1 cellular context compared by ENCODE assay signal in the genomic region with DNA sequence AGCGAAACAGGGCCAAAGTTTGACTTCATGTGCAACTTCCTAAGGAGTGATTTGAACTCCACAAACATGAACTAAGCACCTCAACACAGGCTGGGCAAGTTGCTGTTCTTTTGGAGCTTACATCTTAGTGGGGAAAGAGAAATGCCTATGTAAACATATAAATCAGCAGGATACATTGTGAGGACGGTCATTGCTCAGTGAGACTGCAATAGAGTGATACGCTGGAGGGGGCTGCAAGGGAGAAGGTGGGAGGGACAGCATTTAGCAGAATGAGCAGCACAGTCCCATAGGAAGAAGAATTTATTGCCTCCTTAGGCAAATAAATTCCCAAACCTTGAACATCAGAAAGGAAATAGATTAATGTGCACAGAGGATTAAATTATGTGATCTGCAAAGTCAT.
TF ChIP-seq lines count a peak whose summit lies in the region.

No MANE protein-coding gene starts in this region.

TF ChIP-seq in IMR-90, 13 proteins besides CTCF, POLR2A, EP300 and RAD21:
- TF ChIP-seq ELK1 (IDR thresholded peaks at IDR 0.05; ENCODE audit: borderline replicate concordance, low read depth, low read length) = no peak
- TF ChIP-seq SMC3 (IDR thresholded peaks at IDR 0.05; ENCODE audit: low read depth, low read length) = no peak
- TF ChIP-seq, protein P1, sequence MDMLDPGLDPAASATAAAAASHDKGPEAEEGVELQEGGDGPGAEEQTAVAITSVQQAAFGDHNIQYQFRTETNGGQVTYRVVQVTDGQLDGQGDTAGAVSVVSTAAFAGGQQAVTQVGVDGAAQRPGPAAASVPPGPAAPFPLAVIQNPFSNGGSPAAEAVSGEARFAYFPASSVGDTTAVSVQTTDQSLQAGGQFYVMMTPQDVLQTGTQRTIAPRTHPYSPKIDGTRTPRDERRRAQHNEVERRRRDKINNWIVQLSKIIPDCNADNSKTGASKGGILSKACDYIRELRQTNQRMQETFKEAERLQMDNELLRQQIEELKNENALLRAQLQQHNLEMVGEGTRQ (IDR thresholded peaks at IDR 0.05; ENCODE audit: low read depth, low read length) = no peak
- no peak for TF ChIP-seq NFE2L2 (IDR thresholded peaks at IDR 0.05; ENCODE audit: low read depth, low read length)
- no peak for TF ChIP-seq MAZ (IDR thresholded peaks at IDR 0.05; ENCODE audit: borderline replicate concordance, low read depth, low read length)
- no peak for TF ChIP-seq RFX5 (IDR thresholded peaks at IDR 0.05; ENCODE audit: low read depth, low read length)
- no peak for TF ChIP-seq CHD1 (IDR thresholded peaks at IDR 0.05; ENCODE audit: low read depth, low read length)
- TF ChIP-seq CEBPB (IDR thresholded peaks at IDR 0.05; ENCODE audit: low read depth, low read length) = no peak
- no peak for TF ChIP-seq MAFK (IDR thresholded peaks at IDR 0.05; ENCODE audit: low read depth, low read length)
- no peak for TF ChIP-seq BHLHE40 (IDR thresholded peaks at IDR 0.05; ENCODE audit: low read depth, low read length)
- TF ChIP-seq RCOR1 (IDR thresholded peaks at IDR 0.05; ENCODE audit: insufficient replicate concordance, low read length) = no peak
- TF ChIP-seq MXI1 (IDR thresholded peaks at IDR 0.05; ENCODE audit: borderline replicate concordance, low read depth, low read length) = no peak
- no peak for TF ChIP-seq FOS (IDR thresholded peaks at IDR 0.05; ENCODE audit: low read depth, low read length)
